Comparison of ENCODE assay signal across 22 cellular contexts in the genomic region with DNA sequence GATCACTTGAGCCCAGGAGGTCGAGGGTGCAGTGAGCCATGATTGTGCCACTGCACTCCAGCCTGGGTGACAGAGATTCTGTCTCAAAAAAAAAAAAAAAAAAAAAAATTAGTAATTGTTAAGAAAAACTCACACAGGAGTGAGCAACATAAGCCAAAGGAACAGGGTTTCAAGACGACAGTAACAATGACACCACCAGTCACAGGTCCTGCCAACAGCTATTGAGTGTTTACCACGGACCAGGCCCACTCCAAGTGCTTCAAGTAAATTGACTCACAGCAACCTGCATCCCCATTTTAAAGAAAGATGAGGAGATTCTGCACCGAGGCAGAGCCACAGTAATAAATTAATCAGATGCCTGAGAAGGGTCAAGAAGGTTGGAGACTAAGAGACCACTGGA.
DNase-seq lines count a peak whose midpoint lies in the region; ATAC-seq, FAIRE-seq and TF ChIP-seq lines count a peak whose summit lies in the region.
"Had no signal": no experiment of that assay in that cellular context is flagged by ENCODE, and none has a peak within 500 bp of the region (broad histone marks: within the 10 kb centered on the region; RNA-seq: fewer than 3 reads in every experiment).

No MANE protein-coding gene starts in this region.

- dilution Hi-C loops in IMR-90 (cut with HindIII; ENCODE audit: low sequenced_read_pairs, unreplicated experiment): no loop called here

- peaks cover 9% of the 10 kb centered on the region; the same call in 1 of the 2 replicates for H3K9me1 ChIP-seq in IMR-90 (ENCODE audit: insufficient read depth, low read length)

- H3K4me1 ChIP-seq in IMR-90 (ENCODE audit: control insufficient read depth, insufficient read depth, low read length) (peaks cover 8% of the 10 kb centered on the region), H1 (replicated peaks in 1 of 4; ENCODE audit: control insufficient read depth in 3 of 4, insufficient read depth in 4 of 4, low read length in 3 of 4) (peaks cover 0 to 12% (median 6%) of the 10 kb centered on the region in 4 experiments; a peak in 6 of 7 replicates), gastrocnemius medialis (peaks cover 31 to 38% of the 10 kb centered on the region in 2 donors)
- H3K4me1 ChIP-seq: SJCRH30 had no signal

- H4K8ac ChIP-seq in IMR-90 (ENCODE audit: low read depth in 2 of 2, low read length in 2 of 2): peak overlapping the region; percentile 86 to 89; a peak in 3 of 4 replicates
- no peak overlapping the region for H4K8ac ChIP-seq in H1 (ENCODE audit: extremely low read depth, insufficient read depth, low read length)

- H3K23me2 ChIP-seq in H1 (ENCODE audit: low read depth, low read length): no peaks in the 10 kb centered on the region

- H3K79me2 ChIP-seq in H1 (ENCODE audit: control insufficient read depth in 1 of 2, insufficient read depth in 2 of 2, low read length in 2 of 2): no peaks in the 10 kb centered on the region

- POLR2A ChIA-PET in IMR-90 (lab: Charles Lee; ENCODE audit: unreplicated experiment) (no interaction called here), H1 (lab: Charles Lee; ENCODE audit: partially characterized antibody) (no interaction called here)

- H3K36me3 ChIP-seq in IMR-90 (ENCODE audit: control insufficient read depth, insufficient read depth, low read length) (no peaks in the 10 kb centered on the region; the same call in 1 of the 2 replicates), H1 (ENCODE audit: control insufficient read depth in 2 of 4, insufficient read depth in 4 of 4, low read length in 3 of 4) (no peaks in the 10 kb centered on the region), gastrocnemius medialis (no peaks in the 10 kb centered on the region)
- H3K36me3 ChIP-seq: SJCRH30 had no signal

- peak overlapping the region; percentile 13 for H2AFZ ChIP-seq in IMR-90 (replicated peaks; ENCODE audit: low read length, poor library complexity)
- H2AFZ ChIP-seq in H1 (ENCODE audit: low read length): no peak overlapping the region
- H2AFZ ChIP-seq: PC-9 had no signal

- H3K14ac ChIP-seq in IMR-90 (replicated peaks; ENCODE audit: low read depth, low read length) (peak overlapping the region; percentile 68; the same call in 1 of the 2 replicates), H1 (ENCODE audit: insufficient read length) (no peak overlapping the region)

- TF ChIP-seq RAD21 in IMR-90 (IDR thresholded peaks at IDR 0.05; ENCODE audit: low read length) (no peak), H1 (IDR thresholded peaks at IDR 0.05 in 1 of 2, conservative IDR thresholded peaks at IDR 0.05 in 1 of 2; ENCODE audit: low read depth in 2 of 2, low read length in 2 of 2) (no peak)

- H3K4ac ChIP-seq in IMR-90 (ENCODE audit: low read depth, low read length) (peak overlapping the region; percentile 97), H1 (replicated peaks; ENCODE audit: insufficient read length, low read depth, low read length) (no peak overlapping the region)

- TF ChIP-seq POLR2A in IMR-90 (IDR thresholded peaks at IDR 0.05; ENCODE audit: low read depth, low read length): no peak
- TF ChIP-seq POLR2A in H1 (IDR thresholded peaks at IDR 0.05; ENCODE audit: control extremely low read depth in 1 of 2, low read depth in 2 of 2, low read length in 2 of 2): no peak
- TF ChIP-seq POLR2A in gastrocnemius medialis (IDR thresholded peaks at IDR 0.05): no peak

- H3K4me3 ChIP-seq in IMR-90 (ENCODE audit: insufficient read depth, low read depth, low read length) (no peak overlapping the region), H1 (ENCODE audit: extremely low read depth in 1 of 4, insufficient read depth in 2 of 4, low read depth in 3 of 4, low read length in 4 of 4) (no peak overlapping the region), gastrocnemius medialis (no peak overlapping the region)
- H3K4me3 ChIP-seq: PC-9, SJCRH30 had no signal

- intact Hi-C loops in IMR-90 (cut with micrococcal nuclease) (no loop called here), gastrocnemius medialis (cut with DNase I; ENCODE audit: low total_unique reads) (no loop called here)

- H3K18ac ChIP-seq in IMR-90 (ENCODE audit: low read depth, low read length): peak overlapping the region; percentile 20; the same call in 1 of the 2 replicates
- H3K18ac ChIP-seq in H1 (ENCODE audit: extremely low read depth, low read length): no peak overlapping the region

- ATAC-seq in IMR-90 (ENCODE audit: low read depth): no peak
- ATAC-seq in gastrocnemius medialis: peak in 1 of 2 donors; percentile 6
- no peak for ATAC-seq in GM19452 (IDR thresholded peaks at IDR 0.05; ENCODE audit: unreplicated experiment)
- ATAC-seq in GM21737 (IDR thresholded peaks at IDR 0.05; ENCODE audit: unreplicated experiment): no peak

- H3K4me2 ChIP-seq in IMR-90 (ENCODE audit: low read depth, low read length) (no peak overlapping the region), H1 (ENCODE audit: insufficient read depth in 1 of 2, low read depth in 2 of 2, low read length in 2 of 2) (no peak overlapping the region)
- H3K4me2 ChIP-seq: KMS-11, PC-9 had no signal

- WGBS in IMR-90 (ENCODE audit: extremely low coverage in 2 of 2, insufficient read length in 1 of 2), 2 experiments: 80% methylated on average over 1 of the region's 4 CpGs; no CpG with 5 or more reads in 1 of the 2 experiments
- 87% methylated on average over 4 of the region's 4 CpGs; no CpG with 5 or more reads in 1 of the 2 experiments for WGBS in H1 (ENCODE audit: extremely low coverage in 1 of 2, insufficient coverage in 1 of 2, insufficient read length in 1 of 2, insufficient replicate concordance in 2 of 2, low coverage in 1 of 2, low lambda C conversion rate in 2 of 2, missing lambda C conversion rate in 1 of 2), 2 experiments

- H2BK5ac ChIP-seq in IMR-90 (ENCODE audit: low read depth, low read length, poor library complexity, severe bottlenecking) (no peak overlapping the region), H1 (ENCODE audit: low read depth, low read length) (no peak overlapping the region)

- H3K27ac ChIP-seq in IMR-90 (ENCODE audit: insufficient read depth, low read length): peak overlapping the region; percentile 17; the same call in 1 of the 2 replicates
- H3K27ac ChIP-seq in H1 (ENCODE audit: low read depth, low read length): no peak overlapping the region
- H3K27ac ChIP-seq in gastrocnemius medialis: peak overlapping the region; percentile 53 to 81 (median 74)
- H3K27ac ChIP-seq: KMS-11, PC-9, SJCRH30 had no signal

- H2BK20ac ChIP-seq in IMR-90 (ENCODE audit: low read depth, low read length) (peak overlapping the region; percentile 42), H1 (ENCODE audit: low read length) (no peak overlapping the region)

- H3K27me3 ChIP-seq in IMR-90 (ENCODE audit: control insufficient read depth, insufficient read depth, low read length) (no peaks in the 10 kb centered on the region), H1 (replicated peaks in 1 of 4; ENCODE audit: control insufficient read depth in 3 of 4, extremely low read depth in 1 of 4, insufficient read depth in 3 of 4, low read length in 3 of 4) (no peaks in the 10 kb centered on the region), gastrocnemius medialis (no peaks in the 10 kb centered on the region)
- H3K27me3 ChIP-seq: SJCRH30 had no signal

- H4K5ac ChIP-seq in IMR-90 (ENCODE audit: low read depth, low read length) (no peak overlapping the region), H1 (ENCODE audit: insufficient read length, low read depth, low read length) (no peak overlapping the region)

- no TSS peak for BruUV-seq in IMR-90 (replicated peaks; lab: Mats Ljungman, UMichigan)

- H4K91ac ChIP-seq in IMR-90 (ENCODE audit: insufficient read depth, low read depth, low read length): peak overlapping the region; percentile 94
- no peak overlapping the region for H4K91ac ChIP-seq in H1 (replicated peaks; ENCODE audit: insufficient read length, low read length)

- CTCF ChIA-PET in IMR-90 (lab: Yijun Ruan, JAX): interaction anchor here (0.6 kb wide), 1 partner anchor 54 kb away, joined by 3 read pairs; no protein-coding TSS in a partner anchor
- CTCF ChIA-PET in H1 (lab: Charles Lee; ENCODE audit: partially characterized antibody): interaction anchor here (0.5 to 1.2 kb wide), 2 partner anchors 160 to 183 kb away, joined by 3 read pairs; no protein-coding TSS in a partner anchor

- peak; percentile 33 for DNase-seq in stimulated activated CD4-positive, alpha-beta T cell treated with anti-CD3 and anti-CD28 coated beads, Interleukin-1b, Interleukin-23, amount 100 ng/mL, for 48 hours
- no peak for DNase-seq in stimulated activated CD4-positive, alpha-beta T cell treated with anti-CD3 and anti-CD28 coated beads, Interleukin-4, amount 100 ng/mL, for 4 hours
- DNase-seq in IMR-90 (no peak), H1 (ENCODE audit: low read depth in 1 of 2, low spot score in 2 of 2) (no peak), gastrocnemius medialis (no peak), NCI-H1694 (lab: John Stamatoyannopoulos, UW) (no peak)
- DNase-seq: CD8-positive, alpha-beta memory T cell; DND-41; NCI-H1436; NCI-H2029 treated with DMSO at 0.1 percent for 48 hours; NCI-H2171 treated with DMSO at 0.1 percent for 48 hours; NCI-H446 treated with DMSO at 0.1 percent for 48 hours; NCI-H774; PC-9; SJCRH30 had no signal

- H3K56ac ChIP-seq in IMR-90 (ENCODE audit: extremely low read depth, insufficient read depth, low read length) (no peak overlapping the region), H1 (replicated peaks; ENCODE audit: insufficient read length, low read depth, low read length) (no peak overlapping the region)

- peak overlapping the region; percentile 7; the same call in 1 of the 2 replicates for H2BK12ac ChIP-seq in H1 (ENCODE audit: low read depth, low read length)

- H2AK5ac ChIP-seq in IMR-90 (ENCODE audit: low read depth, low read length) (0 out of 2 replicates have a peak overlapping the region, but pooled peaks have one; percentile 39), H1 (ENCODE audit: low read depth, low read length) (no peak overlapping the region)

- H2BK15ac ChIP-seq in IMR-90 (ENCODE audit: low read depth, low read length): peak overlapping the region; percentile 15; the same call in 1 of the 3 replicates
- H2BK15ac ChIP-seq in H1 (ENCODE audit: low read length): no peak overlapping the region

- H3K9me3 ChIP-seq in IMR-90 (ENCODE audit: control insufficient read depth, insufficient read depth, low read length) (no peaks in the 10 kb centered on the region), H1 (ENCODE audit: insufficient read depth in 2 of 2, low read depth in 1 of 2, low read length in 1 of 2) (no peaks in the 10 kb centered on the region), gastrocnemius medialis (no peaks in the 10 kb centered on the region)
- H3K9me3 ChIP-seq: SJCRH30 had no signal

- no peak for TF ChIP-seq EP300 in H1 (IDR thresholded peaks at IDR 0.05; ENCODE audit: borderline replicate concordance in 1 of 2, low read depth in 2 of 2, low read length in 2 of 2)

- no peak for FAIRE-seq in H1 (lab: Jason Lieb, UNC)
- FAIRE-seq: G401.6, GM12891, GM18507, H54 had no signal

- H3K9ac ChIP-seq in IMR-90 (ENCODE audit: low read depth, low read length) (no peak overlapping the region), H1 (replicated peaks in 1 of 4; ENCODE audit: extremely low read depth in 1 of 4, low read depth in 3 of 4, low read length in 3 of 4) (no peak overlapping the region)
- H3K9ac ChIP-seq: KMS-11 had no signal

- H3K79me1 ChIP-seq in IMR-90 (ENCODE audit: low read depth in 1 of 2, low read length in 2 of 2) (peaks cover 0 to 4% of the 10 kb centered on the region in 2 experiments; a peak in 1 of 4 replicates), H1 (ENCODE audit: low read depth, low read length) (no peaks in the 10 kb centered on the region; the same call in 1 of the 2 replicates)

- in situ Hi-C loops in IMR-90 (cut with MboI; ENCODE audit: low sequenced_read_pairs) (no loop called here), gastrocnemius medialis (cut with MboI; ENCODE audit: low sequenced_read_pairs in 4 of 4) (no loop called here)

- peak overlapping the region; percentile 25 for H2AK9ac ChIP-seq in IMR-90 (replicated peaks; ENCODE audit: low read depth, low read length, poor library complexity)

- H4K20me1 ChIP-seq in IMR-90 (ENCODE audit: insufficient read depth, low read length): no peaks in the 10 kb centered on the region
- H4K20me1 ChIP-seq in H1 (replicated peaks in 1 of 2; ENCODE audit: control insufficient read depth in 1 of 2, insufficient read depth in 2 of 2, low read length in 2 of 2): no peaks in the 10 kb centered on the region

- no peak for TF ChIP-seq CTCF in IMR-90 (conservative IDR thresholded peaks at IDR 0.05; ENCODE audit: low read depth, low read length)
- no peak for TF ChIP-seq CTCF in H1 (IDR thresholded peaks at IDR 0.05; ENCODE audit: control extremely low read depth in 1 of 3, insufficient read depth in 1 of 3, low read depth in 1 of 3, low read length in 3 of 3)
- no peak for TF ChIP-seq CTCF in gastrocnemius medialis (IDR thresholded peaks at IDR 0.05 in 4 of 5, conservative IDR thresholded peaks at IDR 0.05 in 1 of 5)

- H2BK120ac ChIP-seq in IMR-90 (ENCODE audit: low read depth, low read length): peak overlapping the region; percentile 92; the same call in 1 of the 2 replicates
- no peak overlapping the region for H2BK120ac ChIP-seq in H1 (replicated peaks; ENCODE audit: low read depth, low read length)

- H3K23ac ChIP-seq in IMR-90 (ENCODE audit: low read depth, low read length) (peak overlapping the region; percentile 51; the same call in 1 of the 2 replicates), H1 (ENCODE audit: insufficient read length) (no peak overlapping the region)
